In genomic region chr3:183830187-183830586, GRCh38 we compare ENCODE assay signal across 33 cellular contexts.
"Had no signal": no experiment of that assay in that cellular context is flagged by ENCODE, and none has a peak within 500 bp of the region (broad histone marks: within the 10 kb centered on the region; RNA-seq: fewer than 3 reads in every experiment).

No MANE protein-coding gene starts in this region.

- H3K36me3 Mint-ChIP-seq: activated naive CD8-positive, alpha-beta T cell treated with anti-CD3 and anti-CD28 coated beads, Interleukin-2, amount 10 ng/mL, durations not matched to agents 7 days and 5 days had no signal

- H3K36me3 ChIP-seq: breast epithelium had no signal

- H3K4me1 Mint-ChIP-seq: activated naive CD8-positive, alpha-beta T cell treated with anti-CD3 and anti-CD28 coated beads, Interleukin-2, amount 10 ng/mL, durations not matched to agents 7 days and 5 days had no signal

- H3K27me3 ChIP-seq: adrenal gland, body of pancreas, breast epithelium, MG63 had no signal

- H3K27me3 Mint-ChIP-seq: activated naive CD8-positive, alpha-beta T cell treated with anti-CD3 and anti-CD28 coated beads, Interleukin-2, amount 10 ng/mL, durations not matched to agents 7 days and 5 days; activated T-cell treated with anti-CD3 and anti-CD28 coated beads, Interleukin-2, amount 50 U/mL, for 24 hours; T-cell had no signal

- ATAC-seq: body of pancreas, PC-3, Right ventricle myocardium inferior, SK-N-SH treated with all-trans-retinoic acid at 6 μM for 48 hours, T-cell had no signal

- H3K4me3 Mint-ChIP-seq: activated CD4-positive, alpha-beta memory T cell treated with anti-CD3 and anti-CD28 coated beads, Interleukin-2, amount 10 ng/mL, durations not matched to agents 7 days and 5 days; activated naive CD4-positive, alpha-beta T cell treated with anti-CD3 and anti-CD28 coated beads for 36 hours; activated naive CD8-positive, alpha-beta T cell treated with anti-CD3 and anti-CD28 coated beads, Interleukin-2, amount 10 ng/mL, durations not matched to agents 7 days and 5 days; activated T-cell treated with anti-CD3 and anti-CD28 coated beads, Interleukin-2, amount 50 U/mL, for 24 hours; activated T-helper 1 cell treated with anti-CD3 and anti-CD28 coated beads, Interleukin-12 subunit alpha, Interleukin-12 subunit beta, Interleukin-2, Interleukin-4 antibody, amounts not matched to agents 30 ng/mL and 10 ng/mL and 1 ng/mL, durations not matched to agents 14 hours and 24 hours and 36 hours; T-cell had no signal

- H3K9me3 ChIP-seq: adrenal gland, body of pancreas, breast epithelium, MG63 had no signal

- H3K4me3 ChIP-seq: adrenal gland, body of pancreas, breast epithelium, MG63 had no signal

- DNase-seq: activated CD4-positive, alpha-beta memory T cell treated with anti-CD3 and anti-CD28 coated beads, Interleukin-2, amount 10 ng/mL, durations not matched to agents 7 days and 5 days; activated CD4-positive, alpha-beta T cell treated with anti-CD3 and anti-CD28 coated beads for 1 hour; activated CD4-positive, alpha-beta T cell treated with anti-CD3 and anti-CD28 coated beads for 48 hours; activated CD4-positive, CD25-positive, alpha-beta regulatory T cell; activated gamma-delta T cell treated with Interleukin-2 at 50 U/mL for 16 hours; activated naive CD4-positive, alpha-beta T cell treated with anti-CD3 and anti-CD28 coated beads for 36 hours; activated naive CD8-positive, alpha-beta T cell treated with anti-CD3 and anti-CD28 coated beads, Interleukin-2, amount 10 ng/mL, durations not matched to agents 7 days and 5 days; activated T-cell treated with anti-CD3 and anti-CD28 coated beads, Interleukin-2, amount 50 U/mL, for 24 hours; adrenal gland; body of pancreas; Kasumi-1; KG1; MG63; NCI-H1048; NCI-H1105 treated with DMSO at 0.1 percent for 48 hours; NCI-H1436; NCI-H1694; NCI-H1930; NCI-H2081 treated with DMSO at 0.1 percent for 48 hours; NCI-H345; NCI-H524 treated with DMSO at 0.1 percent for 48 hours; NCI-H748 treated with DMSO at 0.1 percent for 48 hours; NK-92 treated with Interleukin-12 subunit alpha and Interleukin-12 subunit beta, amount 100 ng/mL, for 24 hours; PC-3; SIG-M5; T-cell; T1000; WERI-Rb-1 had no signal

- H3K27ac Mint-ChIP-seq: activated CD4-positive, alpha-beta memory T cell treated with anti-CD3 and anti-CD28 coated beads, Interleukin-2, amount 10 ng/mL, durations not matched to agents 7 days and 5 days; activated naive CD8-positive, alpha-beta T cell treated with anti-CD3 and anti-CD28 coated beads, Interleukin-2, amount 10 ng/mL, durations not matched to agents 7 days and 5 days; activated T-cell treated with anti-CD3 and anti-CD28 coated beads, Interleukin-2, amount 50 U/mL, for 24 hours; activated T-helper 1 cell treated with anti-CD3 and anti-CD28 coated beads, Interleukin-12 subunit alpha, Interleukin-12 subunit beta, Interleukin-2, Interleukin-4 antibody, amounts not matched to agents 30 ng/mL and 10 ng/mL and 1 ng/mL, durations not matched to agents 14 hours and 24 hours and 36 hours had no signal

- H3K27ac ChIP-seq: adrenal gland, body of pancreas, breast epithelium, RWPE1, WERI-Rb-1 had no signal

- H3K9me3 Mint-ChIP-seq: activated CD4-positive, alpha-beta memory T cell treated with anti-CD3 and anti-CD28 coated beads, Interleukin-2, amount 10 ng/mL, durations not matched to agents 7 days and 5 days; activated naive CD4-positive, alpha-beta T cell treated with anti-CD3 and anti-CD28 coated beads for 36 hours; activated naive CD8-positive, alpha-beta T cell treated with anti-CD3 and anti-CD28 coated beads, Interleukin-2, amount 10 ng/mL, durations not matched to agents 7 days and 5 days; activated T-cell treated with anti-CD3 and anti-CD28 coated beads, Interleukin-2, amount 50 U/mL, for 24 hours; activated T-helper 1 cell treated with anti-CD3 and anti-CD28 coated beads, Interleukin-12 subunit alpha, Interleukin-12 subunit beta, Interleukin-2, Interleukin-4 antibody, amounts not matched to agents 30 ng/mL and 10 ng/mL and 1 ng/mL, durations not matched to agents 14 hours and 24 hours and 36 hours; T-cell had no signal
